In the genomic region with DNA sequence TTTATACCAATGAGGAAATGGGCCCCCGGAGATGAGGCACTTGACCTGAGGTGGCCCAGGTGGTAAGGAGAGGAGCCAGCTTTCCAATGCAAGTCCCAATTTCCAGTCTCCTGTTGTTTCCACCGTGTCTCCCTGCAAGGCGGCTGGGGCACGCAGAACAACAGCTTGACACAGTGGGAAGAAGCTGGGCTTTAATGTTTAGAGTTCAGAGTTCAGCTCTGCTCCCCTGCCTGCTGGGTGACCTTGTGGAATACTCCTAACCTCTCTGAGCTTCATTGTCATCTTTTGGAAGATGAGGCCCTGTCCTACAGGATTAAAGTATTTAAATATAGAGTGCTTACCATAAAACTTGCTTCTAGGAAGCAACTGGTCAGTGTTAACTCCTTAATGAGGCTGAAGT, we compare ENCODE assay signal across 11 cellular contexts.
DNase-seq lines count a peak whose midpoint lies in the region; ATAC-seq, FAIRE-seq and TF ChIP-seq lines count a peak whose summit lies in the region.
"Had no signal": no experiment of that assay in that cellular context is flagged by ENCODE, and none has a peak within 500 bp of the region (broad histone marks: within the 10 kb centered on the region; RNA-seq: fewer than 3 reads in every experiment).

No MANE protein-coding gene starts in this region.

- H3K27me3 Mint-ChIP-seq in CD4-positive, alpha-beta T cell = no peaks in the 10 kb centered on the region

- H3K27ac ChIP-seq in CD4-positive, alpha-beta T cell (ENCODE audit: low read depth, low read length) = no peak overlapping the region
- H3K27ac ChIP-seq in esophagus muscularis mucosa (replicated peaks in 1 of 4) (peak overlapping the region; percentile 84 to 87 (median 86)), gastrocnemius medialis (peak overlapping the region; percentile 77 to 81 (median 80))
- H3K27ac ChIP-seq: WERI-Rb-1 had no signal

- H3K27me3 ChIP-seq in CD4-positive, alpha-beta T cell (ENCODE audit: control insufficient read depth, insufficient read depth, low read length) = no peaks in the 10 kb centered on the region
- H3K27me3 ChIP-seq in esophagus muscularis mucosa (no peaks in the 10 kb centered on the region), gastrocnemius medialis (no peaks in the 10 kb centered on the region)

- TF ChIP-seq EP300 in esophagus muscularis mucosa (IDR thresholded peaks at IDR 0.05) = no peak

- H3K9me3 Mint-ChIP-seq in CD4-positive, alpha-beta T cell = no peaks in the 10 kb centered on the region
- H3K9me3 Mint-ChIP-seq: dendritic cell treated with granulocyte-macrophage colony-stimulating factor and Interleukin-4, amounts not matched to agents 40 ng/mL and 50 ng/mL, for 4 days had no signal

- H3K4me3 ChIP-seq in esophagus muscularis mucosa (no peak overlapping the region), gastrocnemius medialis (no peak overlapping the region)

- no peak for ATAC-seq in CD4-positive, alpha-beta T cell (ENCODE audit: poor library complexity)
- ATAC-seq in gastrocnemius medialis (no peak), GM21515 (IDR thresholded peaks at IDR 0.05; ENCODE audit: unreplicated experiment) (no peak)

- no peak for TF ChIP-seq CTCF in CD4-positive, alpha-beta T cell (IDR thresholded peaks at IDR 0.05)
- TF ChIP-seq CTCF in esophagus muscularis mucosa (IDR thresholded peaks at IDR 0.05) (no peak), gastrocnemius medialis (IDR thresholded peaks at IDR 0.05 in 4 of 5, conservative IDR thresholded peaks at IDR 0.05 in 1 of 5) (no peak)

- CTCF ChIA-PET in CD4-positive, alpha-beta T cell (lab: Charles Lee) = no interaction called here

- H3K4me3 Mint-ChIP-seq in CD4-positive, alpha-beta T cell = peak overlapping the region; percentile 57
- H3K4me3 Mint-ChIP-seq: dendritic cell treated with granulocyte-macrophage colony-stimulating factor and Interleukin-4, amounts not matched to agents 40 ng/mL and 50 ng/mL, for 4 days had no signal

- peaks cover 75 to 100% (median 97%) of the 10 kb centered on the region in 4 donors for H3K4me1 ChIP-seq in esophagus muscularis mucosa
- H3K4me1 ChIP-seq in gastrocnemius medialis = peaks cover 93 to 95% of the 10 kb centered on the region in 2 donors

- in situ Hi-C loops in gastrocnemius medialis (cut with MboI; ENCODE audit: low sequenced_read_pairs in 4 of 4) = loop anchor here in 1 of 4 donors (25.0 kb wide), 1 partner anchor 92 kb away; no protein-coding TSS in a partner anchor

- POLR2A ChIA-PET in CD4-positive, alpha-beta T cell (lab: Charles Lee) = interaction anchor here (1.3 kb wide), 1 partner anchor 16 kb away, joined by 4 read pairs; no protein-coding TSS in a partner anchor

- WGBS in esophagus muscularis mucosa = 87% methylated on average over 3 of the region's 4 CpGs

- H3K36me3 ChIP-seq in esophagus muscularis mucosa (no peaks in the 10 kb centered on the region), gastrocnemius medialis (no peaks in the 10 kb centered on the region)
- H3K36me3 ChIP-seq: WERI-Rb-1 had no signal

- H3K9me3 ChIP-seq in CD4-positive, alpha-beta T cell (ENCODE audit: control insufficient read depth, low read length) = no peaks in the 10 kb centered on the region
- no peaks in the 10 kb centered on the region for H3K9me3 ChIP-seq in esophagus muscularis mucosa
- no peaks in the 10 kb centered on the region for H3K9me3 ChIP-seq in gastrocnemius medialis

- intact Hi-C loops in CD4-positive, alpha-beta T cell (cut with DNase I, micrococcal nuclease) = loop anchor here in 1 of 2 experiments (2.0 to 5.0 kb wide), 2 partner anchors 43 to 77 kb away; no protein-coding TSS in a partner anchor
- intact Hi-C loops in esophagus muscularis mucosa (cut with DNase I) (no loop called here), gastrocnemius medialis (cut with DNase I; ENCODE audit: low total_unique reads) (loop anchor here (5.0 kb wide), 1 partner anchor 107 kb away; a partner anchor contains a TSS), head of caudate nucleus (cut with DNase I) (no loop called here)

- peaks cover 95% of the 10 kb centered on the region for H3K4me1 Mint-ChIP-seq in CD4-positive, alpha-beta T cell (ENCODE audit: low read depth)

- H3K36me3 Mint-ChIP-seq in CD4-positive, alpha-beta T cell (ENCODE audit: low read depth) = peaks cover 3% of the 10 kb centered on the region

- H3K27ac Mint-ChIP-seq in CD4-positive, alpha-beta T cell = peak overlapping the region; percentile 88

- no peak for FAIRE-seq in H54 (lab: Jason Lieb, UNC)

- TF ChIP-seq POLR2A in esophagus muscularis mucosa (IDR thresholded peaks at IDR 0.05; ENCODE audit: low read depth) = no peak
- no peak for TF ChIP-seq POLR2A in gastrocnemius medialis (IDR thresholded peaks at IDR 0.05)
- no peak for TF ChIP-seq POLR2A in H54 (IDR thresholded peaks at IDR 0.05; ENCODE audit: low read depth, low read length)

- no peak for DNase-seq in CD4-positive, alpha-beta T cell
- DNase-seq in NCI-H69 (lab: John Stamatoyannopoulos, UW) (peak; percentile 24), esophagus muscularis mucosa (ENCODE audit: extremely low spot score) (no peak), gastrocnemius medialis (no peak), H54 (ENCODE audit: insufficient read length, low spot score) (no peak), head of caudate nucleus (no peak)
- DNase-seq in stimulated activated CD4-positive, alpha-beta T cell treated with anti-CD3 and anti-CD28 coated beads, Interleukin-4, amount 100 ng/mL, for 24 hours = no peak
- DNase-seq: activated effector memory CD4-positive, alpha-beta T cell treated with anti-CD3 and anti-CD28 coated beads, Interleukin-2, amount 50 U/mL, for 16 hours; WERI-Rb-1 had no signal
